31 cellular contexts compared by ENCODE assay signal in the genomic region with DNA sequence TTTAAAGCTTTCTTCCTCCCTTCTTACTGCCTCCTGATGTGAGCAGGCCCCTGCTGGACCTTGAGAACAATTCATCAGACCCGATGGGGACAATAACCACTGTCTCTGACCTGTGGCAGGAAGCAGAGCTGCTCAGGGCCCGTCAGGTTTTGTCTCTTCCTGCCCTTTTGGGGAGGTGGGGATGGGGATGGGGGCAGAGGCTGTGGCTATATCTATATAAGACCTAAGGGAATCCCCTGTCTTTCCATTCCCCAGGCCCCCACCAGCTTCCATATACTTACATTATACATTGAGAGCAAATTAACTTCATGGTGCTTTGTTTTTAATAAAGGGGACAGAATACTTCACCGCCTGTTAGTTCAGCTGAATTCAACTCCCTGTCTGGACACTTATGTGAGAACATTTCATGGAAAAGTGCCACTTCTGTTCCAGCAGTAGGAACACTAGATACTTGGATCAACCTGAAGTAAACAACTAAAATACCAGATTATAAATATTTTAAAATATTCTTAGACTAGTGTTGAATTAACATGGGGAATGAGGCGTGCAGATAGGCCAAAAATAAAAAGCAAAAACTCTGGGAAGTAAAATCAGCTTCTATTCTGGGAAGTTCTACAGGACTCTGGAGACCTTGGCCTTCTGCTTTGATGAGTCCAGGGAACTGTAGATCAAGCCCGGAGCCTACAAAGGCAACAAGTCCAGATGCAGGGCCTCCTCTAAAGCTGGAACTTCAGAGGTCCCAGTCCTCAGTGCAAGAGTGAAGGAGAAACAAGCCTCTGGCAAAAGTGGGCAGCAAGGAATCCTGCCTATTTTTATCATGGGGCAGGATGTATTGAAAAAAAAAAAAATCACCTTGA. TPM values are rescaled to one million over a fixed set of nuclear protein-coding genes. Genes with fewer than 3 reads are reported as not detected.
DNase-seq lines count a peak whose midpoint lies in the region; ATAC-seq and TF ChIP-seq lines count a peak whose summit lies in the region.
"Had no signal": no experiment of that assay in that cellular context is flagged by ENCODE, and none has a peak within 500 bp of the region (broad histone marks: within the 10 kb centered on the region; RNA-seq: fewer than 3 reads in every experiment).

No MANE protein-coding gene starts in this region.

- H3K9me3 ChIP-seq in gastroesophageal sphincter (no peaks in the 10 kb centered on the region), spleen (no peaks in the 10 kb centered on the region)
- H3K9me3 ChIP-seq: HAP-1, mucosa of descending colon, SJCRH30 had no signal

- peaks cover 0 to 16% of the 10 kb centered on the region in 2 donors for H3K36me3 ChIP-seq in gastroesophageal sphincter
- peaks cover 0 to 63% (median 20%) of the 10 kb centered on the region in 6 donors for H3K36me3 ChIP-seq in spleen
- H3K36me3 ChIP-seq: SJCRH30 had no signal

- intact Hi-C loops in spleen (cut with DNase I; ENCODE audit: low total_unique reads), result no loop called here

- no peak for TF ChIP-seq EP300 in gastroesophageal sphincter (IDR thresholded peaks at IDR 0.05)

- DNase-seq in mesenteric fat pad (ENCODE audit: low spot score) (peak; percentile 64), spleen (peak; percentile 6), SW480 (ENCODE audit: low spot score) (no peak), GF-D8 (lab: John Stamatoyannopoulos, UW) (no peak), AML-193 (lab: John Stamatoyannopoulos, UW) (no peak), amygdala (lab: John Stamatoyannopoulos, UW) (no peak)
- DNase-seq: activated CD4-positive, alpha-beta memory T cell treated with anti-CD3 and anti-CD28 coated beads for 36 hours; activated CD4-positive, CD25-positive, alpha-beta regulatory T cell treated with anti-CD3 and anti-CD28 coated beads, Interleukin-2, amount 50 U/mL, for 72 hours; activated CD8-positive, alpha-beta memory T cell treated with anti-CD3 and anti-CD28 coated beads, Interleukin-2, amount 50 U/mL, for 4 hours; activated naive CD4-positive, alpha-beta T cell treated with anti-CD3 and anti-CD28 coated beads, Interleukin-2, amount 50 U/mL, for 16 hours; amniotic stem cell; Calu3; islet precursor cell; NCI-H1092 treated with DMSO at 0.1 percent for 48 hours; NCI-H187; NCI-H2171; NCI-H69; SJCRH30; stimulated activated naive CD8-positive, alpha-beta T cell treated with anti-CD3 and anti-CD28 coated beads, Interleukin-15, Interleukin-2, amounts not matched to agents 100 U/mL and 50 U/mL, for 24 hours; T-helper 1 cell; trophoblast cell had no signal

- ATAC-seq in gastroesophageal sphincter, result peak; percentile 65
- ATAC-seq: activated T-helper 17 cell treated with anti-CD3 and anti-CD28 coated beads, Interleukin-2, amount 50 U/mL, for 72 hours; mucosa of descending colon; natural killer cell treated with Interleukin-12 subunit alpha and Interleukin-12 subunit beta and Interleukin-15 and Interleukin-18, amount 100 ng/mL, for 72 hours; Panc1; stimulated activated naive CD8-positive, alpha-beta T cell treated with anti-CD3 and anti-CD28 coated beads, Interleukin-15, Interleukin-2, amounts not matched to agents 100 U/mL and 50 U/mL, for 24 hours had no signal

- H3K4me1 ChIP-seq in gastroesophageal sphincter (peaks cover 3 to 59% (median 6%) of the 10 kb centered on the region in 3 donors), spleen (no peaks in the 10 kb centered on the region)
- H3K4me1 ChIP-seq: HAP-1, SJCRH30 had no signal

- H3K27me3 ChIP-seq in gastroesophageal sphincter, result no peaks in the 10 kb centered on the region
- no peaks in the 10 kb centered on the region for H3K27me3 ChIP-seq in spleen (replicated peaks in 1 of 7)
- H3K27me3 ChIP-seq: SJCRH30 had no signal

- TF ChIP-seq POLR2A in gastroesophageal sphincter (IDR thresholded peaks at IDR 0.05) (no peak), spleen (IDR thresholded peaks at IDR 0.05) (no peak)

- H3K27ac ChIP-seq in gastroesophageal sphincter, result peak overlapping the region; percentile 68 to 81 (median 77)
- H3K27ac ChIP-seq in spleen, result no peak overlapping the region
- H3K27ac ChIP-seq: SJCRH30 had no signal

- no peak for TF ChIP-seq CTCF in gastroesophageal sphincter (IDR thresholded peaks at IDR 0.05)
- TF ChIP-seq CTCF in spleen (IDR thresholded peaks at IDR 0.05 in 8 of 11, conservative IDR thresholded peaks at IDR 0.05 in 3 of 11), result no peak

- WGBS in gastroesophageal sphincter (ENCODE audit: low coverage in 1 of 2), 2 donors, result 31 to 34% methylated on average over 2 to 3 of the region's 5 CpGs
- 75 to 80% (median 80%) methylated on average over 5 of the region's 5 CpGs for WGBS in spleen, 5 donors

- H3K4me3 ChIP-seq in gastroesophageal sphincter (no peak overlapping the region), spleen (no peak overlapping the region)
- H3K4me3 ChIP-seq: HAP-1, lung, mucosa of descending colon, SJCRH30 had no signal

RNA-seq across cellular contexts. Expression of gene ZP1, which starts 11.1 kb away (rescaled TPM):
- total RNA-seq in gastroesophageal sphincter (not detected), mesenteric fat pad (1.4 TPM), spleen (not detected)
- polyA plus RNA-seq in spleen, result under 1 TPM in 2 of 3 donors, not detected in 1; 0.05 to 0.07 TPM
- total RNA-seq: activated CD4-positive, alpha-beta memory T cell treated with anti-CD3 and anti-CD28 coated beads for 36 hours; Calu3; fibroblast of lung; glomerular endothelial cell; lung; natural killer cell treated with Interleukin-12 subunit alpha and Interleukin-12 subunit beta and Interleukin-15 and Interleukin-18, amount 100 ng/mL, for 72 hours; SJCRH30 had no signal
- polyA plus RNA-seq: IgD-negative memory B cell had no signal

RNA-seq across cellular contexts. Expression of gene PTGDR2, which starts 22.7 kb away (rescaled TPM):
- 1 to 10 TPM in 1 of 4 donors, under 1 TPM in 3; 0.37 to 2.2 (median 0.58) TPM for total RNA-seq in gastroesophageal sphincter
- total RNA-seq in mesenteric fat pad, result 0.19 TPM
- total RNA-seq in spleen, result 1 to 10 TPM in 1 of 7 donors, under 1 TPM in 5, not detected in 1; 0.16 to 1.1 (median 0.48) TPM
- polyA plus RNA-seq in spleen, result under 1 TPM; 0.10 to 0.22 (median 0.14) TPM
- total RNA-seq: glomerular endothelial cell, SJCRH30 had no signal

RNA-seq across cellular contexts. Expression of gene PRPF19, which starts 27.9 kb away (rescaled TPM):
- 10 to 100 TPM; 50.2 to 73.6 (median 60.5) TPM for total RNA-seq in gastroesophageal sphincter
- total RNA-seq in mesenteric fat pad, result 68.3 TPM
- total RNA-seq in spleen, result 10 to 100 TPM; 58.7 to 81.1 (median 73.4) TPM
- polyA plus RNA-seq in spleen, result 10 to 100 TPM; 65.2 to 76.7 (median 66.4) TPM

RNA-seq across cellular contexts. Expression of gene TMEM109, which starts 35.5 kb away (rescaled TPM):
- total RNA-seq in gastroesophageal sphincter, result 100 to 1,000 TPM; 107 to 132 (median 120) TPM
- total RNA-seq in mesenteric fat pad, result 116 TPM
- total RNA-seq in spleen, result 100 to 1,000 TPM in 6 of 7 donors, 10 to 100 TPM in 1; 82.1 to 125 (median 109) TPM
- polyA plus RNA-seq in spleen, result 10 to 100 TPM; 53.6 to 84.7 (median 84.5) TPM

RNA-seq across cellular contexts. Expression of gene CCDC86, which starts 36.6 kb away (rescaled TPM):
- total RNA-seq in gastroesophageal sphincter (10 to 100 TPM; 10.5 to 27.8 (median 18.2) TPM), mesenteric fat pad (40.4 TPM), spleen (10 to 100 TPM in 6 of 7 donors, 1 to 10 TPM in 1; 8.3 to 21.6 (median 11.3) TPM)
- 10 to 100 TPM in 2 of 3 donors, 1 to 10 TPM in 1; 7.6 to 15.4 (median 13.3) TPM for polyA plus RNA-seq in spleen

Comparison
In these comparisons a context has a peak if more than half of its experiments do, and no peak if none do; other contexts are left out.
1. H3K27ac ChIP-seq: peak in gastroesophageal sphincter (4 of 4); none in spleen (0 of 8).
2. DNase-seq: peak in mesenteric fat pad (single experiment) and spleen (single experiment); none in SW480 (single experiment), GF-D8 (single experiment), AML-193 (0 of 2) and amygdala (0 of 56).